ENCODE assay signal across 8 cellular contexts in genomic region chr1:6962956-6963915, GRCh38.
DNase-seq lines count a peak whose midpoint lies in the region; ATAC-seq and TF ChIP-seq lines count a peak whose summit lies in the region.

No MANE protein-coding gene starts in this region.

- ATAC-seq in GM21381 (IDR thresholded peaks at IDR 0.05; ENCODE audit: unreplicated experiment) (no peak), GM21390 (IDR thresholded peaks at IDR 0.05; ENCODE audit: unreplicated experiment) (no peak)

- TF ChIP-seq CTCF in GM13977 (IDR thresholded peaks at IDR 0.05; ENCODE audit: extremely low read depth, insufficient read depth, missing control alignments) = peak; percentile 6

- in situ Hi-C loops in GM13977 (cut with MboI; ENCODE audit: low pct_unique_long_range_greater_than_20kb, low sequenced_read_pairs, unreplicated experiment) = no loop called here

- DNase-seq in GM13977 (ENCODE audit: low spot score) (peak; percentile 71), NOMO-1 treated with dmso at 0.1 percent for 144 hours (lab: John Stamatoyannopoulos, UW; ENCODE audit: unreplicated experiment) (peak; percentile 40), iPS-NIHi7 (ENCODE audit: extremely low spot score) (peak; percentile 97), COR-L47 (lab: John Stamatoyannopoulos, UW) (no peak)
- peak; percentile 54 for DNase-seq in activated naive CD4-positive, alpha-beta T cell treated with anti-CD3 and anti-CD28 coated beads, Interleukin-2, amount 50 U/mL, for 16 hours
- DNase-seq in stimulated activated CD8-positive, alpha-beta memory T cell treated with anti-CD3 and anti-CD28 coated beads, Interleukin-12 subunit alpha, Interleukin-12 subunit beta, amount 100 ng/mL, for 1 hour (ENCODE audit: low read depth) = peak; percentile 22
